Comparison of ENCODE assay signal across 1 cellular context in the genomic region with DNA sequence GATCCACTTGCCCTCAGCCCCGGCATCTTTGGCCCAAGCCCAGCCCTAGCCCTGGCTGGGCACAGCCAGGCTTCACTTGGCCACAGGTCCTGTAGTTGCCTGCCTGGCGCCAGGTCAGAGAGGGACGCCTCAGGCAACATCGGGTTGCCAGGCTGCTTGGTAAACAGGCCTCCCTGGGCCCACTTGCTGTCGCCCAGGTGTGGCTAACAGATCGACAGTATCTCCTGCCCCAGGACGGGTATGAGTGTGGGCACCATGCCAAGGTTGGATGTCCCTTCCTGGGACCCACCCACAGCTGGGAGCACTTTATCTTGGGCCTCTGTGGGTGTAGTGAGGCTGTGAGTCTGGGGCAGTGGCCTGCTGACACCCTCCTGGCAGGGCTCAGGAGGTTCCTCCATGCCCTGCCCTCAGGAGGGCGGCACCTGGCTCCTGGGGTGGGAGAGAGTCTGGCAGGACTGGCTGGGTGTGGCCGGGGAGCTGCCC.
TF ChIP-seq lines count a peak whose summit lies in the region.

No MANE protein-coding gene starts in this region.

TF ChIP-seq in SK-N-SH treated with all-trans-retinoic acid at 6 μM for 48 hours, 23 proteins besides CTCF, POLR2A, EP300 and RAD21:
- TF ChIP-seq OSR1 (CRISPR knock-in tag; IDR thresholded peaks at IDR 0.05) (no peak), CSRNP3 (CRISPR knock-in tag; IDR thresholded peaks at IDR 0.05) (no peak), ZNF70 (CRISPR knock-in tag; IDR thresholded peaks at IDR 0.05) (no peak), TCF4 (CRISPR knock-in tag; IDR thresholded peaks at IDR 0.05; ENCODE audit: borderline replicate concordance) (no peak), RARB (CRISPR knock-in tag; IDR thresholded peaks at IDR 0.05) (no peak), ESRRG (CRISPR knock-in tag; IDR thresholded peaks at IDR 0.05) (no peak), SNAI2 (CRISPR knock-in tag; IDR thresholded peaks at IDR 0.05) (no peak), GLIS3 (CRISPR knock-in tag; IDR thresholded peaks at IDR 0.05) (no peak), CSDC2 (CRISPR knock-in tag; IDR thresholded peaks at IDR 0.05) (no peak)
- TF ChIP-seq, protein P1, sequence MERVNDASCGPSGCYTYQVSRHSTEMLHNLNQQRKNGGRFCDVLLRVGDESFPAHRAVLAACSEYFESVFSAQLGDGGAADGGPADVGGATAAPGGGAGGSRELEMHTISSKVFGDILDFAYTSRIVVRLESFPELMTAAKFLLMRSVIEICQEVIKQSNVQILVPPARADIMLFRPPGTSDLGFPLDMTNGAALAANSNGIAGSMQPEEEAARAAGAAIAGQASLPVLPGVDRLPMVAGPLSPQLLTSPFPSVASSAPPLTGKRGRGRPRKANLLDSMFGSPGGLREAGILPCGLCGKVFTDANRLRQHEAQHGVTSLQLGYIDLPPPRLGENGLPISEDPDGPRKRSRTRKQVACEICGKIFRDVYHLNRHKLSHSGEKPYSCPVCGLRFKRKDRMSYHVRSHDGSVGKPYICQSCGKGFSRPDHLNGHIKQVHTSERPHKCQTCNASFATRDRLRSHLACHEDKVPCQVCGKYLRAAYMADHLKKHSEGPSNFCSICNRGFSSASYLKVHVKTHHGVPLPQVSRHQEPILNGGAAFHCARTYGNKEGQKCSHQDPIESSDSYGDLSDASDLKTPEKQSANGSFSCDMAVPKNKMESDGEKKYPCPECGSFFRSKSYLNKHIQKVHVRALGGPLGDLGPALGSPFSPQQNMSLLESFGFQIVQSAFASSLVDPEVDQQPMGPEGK (CRISPR knock-in tag; IDR thresholded peaks at IDR 0.05; ENCODE audit: borderline replicate concordance), result no peak
- TF ChIP-seq, protein P2, sequence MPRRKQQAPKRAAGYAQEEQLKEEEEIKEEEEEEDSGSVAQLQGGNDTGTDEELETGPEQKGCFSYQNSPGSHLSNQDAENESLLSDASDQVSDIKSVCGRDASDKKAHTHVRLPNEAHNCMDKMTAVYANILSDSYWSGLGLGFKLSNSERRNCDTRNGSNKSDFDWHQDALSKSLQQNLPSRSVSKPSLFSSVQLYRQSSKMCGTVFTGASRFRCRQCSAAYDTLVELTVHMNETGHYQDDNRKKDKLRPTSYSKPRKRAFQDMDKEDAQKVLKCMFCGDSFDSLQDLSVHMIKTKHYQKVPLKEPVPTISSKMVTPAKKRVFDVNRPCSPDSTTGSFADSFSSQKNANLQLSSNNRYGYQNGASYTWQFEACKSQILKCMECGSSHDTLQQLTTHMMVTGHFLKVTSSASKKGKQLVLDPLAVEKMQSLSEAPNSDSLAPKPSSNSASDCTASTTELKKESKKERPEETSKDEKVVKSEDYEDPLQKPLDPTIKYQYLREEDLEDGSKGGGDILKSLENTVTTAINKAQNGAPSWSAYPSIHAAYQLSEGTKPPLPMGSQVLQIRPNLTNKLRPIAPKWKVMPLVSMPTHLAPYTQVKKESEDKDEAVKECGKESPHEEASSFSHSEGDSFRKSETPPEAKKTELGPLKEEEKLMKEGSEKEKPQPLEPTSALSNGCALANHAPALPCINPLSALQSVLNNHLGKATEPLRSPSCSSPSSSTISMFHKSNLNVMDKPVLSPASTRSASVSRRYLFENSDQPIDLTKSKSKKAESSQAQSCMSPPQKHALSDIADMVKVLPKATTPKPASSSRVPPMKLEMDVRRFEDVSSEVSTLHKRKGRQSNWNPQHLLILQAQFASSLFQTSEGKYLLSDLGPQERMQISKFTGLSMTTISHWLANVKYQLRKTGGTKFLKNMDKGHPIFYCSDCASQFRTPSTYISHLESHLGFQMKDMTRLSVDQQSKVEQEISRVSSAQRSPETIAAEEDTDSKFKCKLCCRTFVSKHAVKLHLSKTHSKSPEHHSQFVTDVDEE (CRISPR knock-in tag; IDR thresholded peaks at IDR 0.05), result no peak; the same call in 1 of the 2 replicates
